3 cellular contexts compared by ENCODE assay signal in the genomic region with DNA sequence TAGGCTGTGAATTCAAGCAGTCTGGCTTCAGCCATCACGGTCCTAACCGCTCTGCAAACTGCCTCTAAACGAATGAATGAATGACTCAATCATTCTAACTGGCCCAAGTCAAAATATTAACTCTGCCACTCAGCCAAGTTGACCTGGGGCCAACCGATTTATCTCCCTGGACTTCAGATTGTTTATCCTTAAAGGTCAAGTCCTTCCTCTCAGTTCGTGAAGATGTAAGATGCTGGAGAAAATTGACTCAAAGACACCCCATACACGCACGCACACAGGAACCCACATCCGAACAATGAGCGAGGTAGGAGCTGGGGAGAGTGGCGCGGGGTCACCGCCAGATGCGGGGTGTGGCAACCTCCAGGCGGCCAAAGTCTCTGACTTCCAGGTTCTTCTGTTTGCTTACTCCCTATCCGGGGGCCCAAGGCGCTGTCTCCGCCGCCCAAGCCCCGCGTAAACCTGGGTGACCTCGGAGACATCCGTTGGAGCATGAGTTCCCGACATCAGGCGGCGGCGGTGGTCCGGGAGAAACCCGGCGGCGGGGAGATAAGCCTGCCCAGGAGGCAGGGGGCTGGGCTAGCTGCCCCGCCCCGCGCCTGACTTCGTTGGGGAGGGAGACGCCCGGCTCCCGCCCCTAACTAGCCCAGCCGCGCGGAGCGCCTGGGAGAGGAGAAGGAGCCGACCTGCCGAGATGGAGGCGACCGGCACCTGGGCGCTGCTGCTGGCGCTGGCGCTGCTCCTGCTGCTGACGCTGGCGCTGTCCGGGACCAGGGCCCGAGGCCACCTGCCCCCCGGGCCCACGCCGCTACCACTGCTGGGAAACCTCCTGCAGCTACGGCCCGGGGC.
TF ChIP-seq lines count a peak whose summit lies in the region.

A gene with protein sequence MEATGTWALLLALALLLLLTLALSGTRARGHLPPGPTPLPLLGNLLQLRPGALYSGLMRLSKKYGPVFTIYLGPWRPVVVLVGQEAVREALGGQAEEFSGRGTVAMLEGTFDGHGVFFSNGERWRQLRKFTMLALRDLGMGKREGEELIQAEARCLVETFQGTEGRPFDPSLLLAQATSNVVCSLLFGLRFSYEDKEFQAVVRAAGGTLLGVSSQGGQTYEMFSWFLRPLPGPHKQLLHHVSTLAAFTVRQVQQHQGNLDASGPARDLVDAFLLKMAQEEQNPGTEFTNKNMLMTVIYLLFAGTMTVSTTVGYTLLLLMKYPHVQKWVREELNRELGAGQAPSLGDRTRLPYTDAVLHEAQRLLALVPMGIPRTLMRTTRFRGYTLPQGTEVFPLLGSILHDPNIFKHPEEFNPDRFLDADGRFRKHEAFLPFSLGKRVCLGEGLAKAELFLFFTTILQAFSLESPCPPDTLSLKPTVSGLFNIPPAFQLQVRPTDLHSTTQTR (plus strand): TSS at position 646 of the 846 bp plus-strand sequence. CDS start 46 bp downstream, at position 692.

TF ChIP-seq in A549, 52 proteins besides CTCF, POLR2A, EP300 and RAD21 (continued from another document and continues in another):
- TF ChIP-seq, protein P1, sequence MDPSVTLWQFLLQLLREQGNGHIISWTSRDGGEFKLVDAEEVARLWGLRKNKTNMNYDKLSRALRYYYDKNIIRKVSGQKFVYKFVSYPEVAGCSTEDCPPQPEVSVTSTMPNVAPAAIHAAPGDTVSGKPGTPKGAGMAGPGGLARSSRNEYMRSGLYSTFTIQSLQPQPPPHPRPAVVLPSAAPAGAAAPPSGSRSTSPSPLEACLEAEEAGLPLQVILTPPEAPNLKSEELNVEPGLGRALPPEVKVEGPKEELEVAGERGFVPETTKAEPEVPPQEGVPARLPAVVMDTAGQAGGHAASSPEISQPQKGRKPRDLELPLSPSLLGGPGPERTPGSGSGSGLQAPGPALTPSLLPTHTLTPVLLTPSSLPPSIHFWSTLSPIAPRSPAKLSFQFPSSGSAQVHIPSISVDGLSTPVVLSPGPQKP (IDR thresholded peaks at IDR 0.05; ENCODE audit: low read depth, low read length), result no peak
- TF ChIP-seq CBX2 (IDR thresholded peaks at IDR 0.05; ENCODE audit: borderline replicate concordance, low read depth) (no peak), TFCP2L1 (CRISPR knock-in tag; IDR thresholded peaks at IDR 0.05) (no peak), HEYL (CRISPR knock-in tag; IDR thresholded peaks at IDR 0.05) (no peak)
- TF ChIP-seq, protein P2, sequence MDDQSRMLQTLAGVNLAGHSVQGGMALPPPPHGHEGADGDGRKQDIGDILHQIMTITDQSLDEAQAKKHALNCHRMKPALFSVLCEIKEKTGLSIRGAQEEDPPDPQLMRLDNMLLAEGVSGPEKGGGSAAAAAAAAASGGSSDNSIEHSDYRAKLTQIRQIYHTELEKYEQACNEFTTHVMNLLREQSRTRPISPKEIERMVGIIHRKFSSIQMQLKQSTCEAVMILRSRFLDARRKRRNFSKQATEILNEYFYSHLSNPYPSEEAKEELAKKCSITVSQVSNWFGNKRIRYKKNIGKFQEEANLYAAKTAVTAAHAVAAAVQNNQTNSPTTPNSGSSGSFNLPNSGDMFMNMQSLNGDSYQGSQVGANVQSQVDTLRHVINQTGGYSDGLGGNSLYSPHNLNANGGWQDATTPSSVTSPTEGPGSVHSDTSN (IDR thresholded peaks at IDR 0.05), result no peak
- TF ChIP-seq, protein P3, sequence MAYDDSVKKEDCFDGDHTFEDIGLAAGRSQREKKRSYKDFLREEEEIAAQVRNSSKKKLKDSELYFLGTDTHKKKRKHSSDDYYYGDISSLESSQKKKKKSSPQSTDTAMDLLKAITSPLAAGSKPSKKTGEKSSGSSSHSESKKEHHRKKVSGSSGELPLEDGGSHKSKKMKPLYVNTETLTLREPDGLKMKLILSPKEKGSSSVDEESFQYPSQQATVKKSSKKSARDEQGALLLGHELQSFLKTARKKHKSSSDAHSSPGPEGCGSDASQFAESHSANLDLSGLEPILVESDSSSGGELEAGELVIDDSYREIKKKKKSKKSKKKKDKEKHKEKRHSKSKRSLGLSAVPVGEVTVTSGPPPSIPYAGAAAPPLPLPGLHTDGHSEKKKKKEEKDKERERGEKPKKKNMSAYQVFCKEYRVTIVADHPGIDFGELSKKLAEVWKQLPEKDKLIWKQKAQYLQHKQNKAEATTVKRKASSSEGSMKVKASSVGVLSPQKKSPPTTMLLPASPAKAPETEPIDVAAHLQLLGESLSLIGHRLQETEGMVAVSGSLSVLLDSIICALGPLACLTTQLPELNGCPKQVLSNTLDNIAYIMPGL (CRISPR knock-in tag; IDR thresholded peaks at IDR 0.05; ENCODE audit: borderline replicate concordance), result no peak
- TF ChIP-seq, protein P4, sequence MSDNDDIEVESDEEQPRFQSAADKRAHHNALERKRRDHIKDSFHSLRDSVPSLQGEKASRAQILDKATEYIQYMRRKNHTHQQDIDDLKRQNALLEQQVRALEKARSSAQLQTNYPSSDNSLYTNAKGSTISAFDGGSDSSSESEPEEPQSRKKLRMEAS (IDR thresholded peaks at IDR 0.05), result peak; percentile 66; the same call in 1 of the 2 replicates

TF ChIP-seq in K562, 482 proteins besides CTCF, POLR2A, EP300 and RAD21 (continued from another document and continues in another):
- TF ChIP-seq, protein P5, sequence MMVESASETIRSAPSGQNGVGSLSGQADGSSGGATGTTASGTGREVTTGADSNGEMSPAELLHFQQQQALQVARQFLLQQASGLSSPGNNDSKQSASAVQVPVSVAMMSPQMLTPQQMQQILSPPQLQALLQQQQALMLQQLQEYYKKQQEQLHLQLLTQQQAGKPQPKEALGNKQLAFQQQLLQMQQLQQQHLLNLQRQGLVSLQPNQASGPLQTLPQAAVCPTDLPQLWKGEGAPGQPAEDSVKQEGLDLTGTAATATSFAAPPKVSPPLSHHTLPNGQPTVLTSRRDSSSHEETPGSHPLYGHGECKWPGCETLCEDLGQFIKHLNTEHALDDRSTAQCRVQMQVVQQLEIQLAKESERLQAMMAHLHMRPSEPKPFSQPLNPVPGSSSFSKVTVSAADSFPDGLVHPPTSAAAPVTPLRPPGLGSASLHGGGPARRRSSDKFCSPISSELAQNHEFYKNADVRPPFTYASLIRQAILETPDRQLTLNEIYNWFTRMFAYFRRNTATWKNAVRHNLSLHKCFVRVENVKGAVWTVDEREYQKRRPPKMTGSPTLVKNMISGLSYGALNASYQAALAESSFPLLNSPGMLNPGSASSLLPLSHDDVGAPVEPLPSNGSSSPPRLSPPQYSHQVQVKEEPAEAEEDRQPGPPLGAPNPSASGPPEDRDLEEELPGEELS (CRISPR knock-in tag; IDR thresholded peaks at IDR 0.05; ENCODE audit: borderline replicate concordance), result no peak
- TF ChIP-seq RBFOX2 (IDR thresholded peaks at IDR 0.05; ENCODE audit: low read depth, low read length) (peak; percentile 57), MAZ (CRISPR knock-in tag; conservative IDR thresholded peaks at IDR 0.05 in 1 of 2, IDR thresholded peaks at IDR 0.05 in 1 of 2) (peak in 1 of 2 experiments; percentile 58; a peak in 1 of 4 replicates), HMGN3 (IDR thresholded peaks at IDR 0.05; ENCODE audit: borderline replicate concordance, extremely low read depth, insufficient read length, low read depth, low read length) (peak; percentile 34), ZBTB7A (IDR thresholded peaks at IDR 0.05; ENCODE audit: borderline replicate concordance, control insufficient read depth, low read depth, low read length) (peak; percentile 69; the same call in 1 of the 2 replicates), NRF1 (conservative IDR thresholded peaks at IDR 0.05 in 1 of 2, IDR thresholded peaks at IDR 0.05 in 1 of 2) (peak; percentile 54 to 64), POLR2G (IDR thresholded peaks at IDR 0.05; ENCODE audit: low read depth, low read length) (peak; percentile 70), CTBP1 (IDR thresholded peaks at IDR 0.05; ENCODE audit: borderline replicate concordance) (peak; percentile 59), ZBTB1 (CRISPR knock-in tag; IDR thresholded peaks at IDR 0.05; ENCODE audit: borderline replicate concordance, low read depth) (0 out of 2 replicates have a peak, but pooled peaks have one; percentile 47), GATA2 (CRISPR knock-in tag; IDR thresholded peaks at IDR 0.05) (0 out of 2 replicates have a peak, but pooled peaks have one; percentile 17), ZNF24 (IDR thresholded peaks at IDR 0.05) (peak; percentile 70; the same call in 1 of the 2 replicates), SMARCC2 (IDR thresholded peaks at IDR 0.05; ENCODE audit: low read depth) (no peak), POU5F1 (IDR thresholded peaks at IDR 0.05; ENCODE audit: borderline replicate concordance, low read depth, low read length, partially characterized antibody) (no peak), CREB1 (IDR thresholded peaks at IDR 0.05) (no peak), CREB1 (CRISPR knock-in tag; IDR thresholded peaks at IDR 0.05) (peak; percentile 20; the same call in 1 of the 2 replicates), TCF3 (CRISPR knock-in tag; IDR thresholded peaks at IDR 0.05) (peak; percentile 18; the same call in 1 of the 2 replicates), PHF8 (IDR thresholded peaks at IDR 0.05; ENCODE audit: borderline replicate concordance, low read length) (peak; percentile 50; the same call in 1 of the 2 replicates), TBP (optimal IDR thresholded peaks at IDR 0.05; ENCODE audit: low read depth, low read length) (peak; percentile 22), NR2C2 (CRISPR knock-in tag; IDR thresholded peaks at IDR 0.05) (no peak), NR2C2 (tag; IDR thresholded peaks at IDR 0.05) (peak; percentile 12; the same call in 1 of the 2 replicates), L3MBTL2 (IDR thresholded peaks at IDR 0.05) (peak; percentile 14; the same call in 1 of the 2 replicates)
- TF ChIP-seq, protein P6, sequence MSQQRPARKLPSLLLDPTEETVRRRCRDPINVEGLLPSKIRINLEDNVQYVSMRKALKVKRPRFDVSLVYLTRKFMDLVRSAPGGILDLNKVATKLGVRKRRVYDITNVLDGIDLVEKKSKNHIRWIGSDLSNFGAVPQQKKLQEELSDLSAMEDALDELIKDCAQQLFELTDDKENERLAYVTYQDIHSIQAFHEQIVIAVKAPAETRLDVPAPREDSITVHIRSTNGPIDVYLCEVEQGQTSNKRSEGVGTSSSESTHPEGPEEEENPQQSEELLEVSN (IDR thresholded peaks at IDR 0.05; ENCODE audit: borderline replicate concordance in 1 of 2, extremely low read depth in 1 of 2, insufficient read depth in 1 of 2, insufficient read length in 1 of 2, low read depth in 1 of 2, low read length in 1 of 2, poor library complexity in 1 of 2, severe bottlenecking in 1 of 2), result peak in 1 of 2 experiments; percentile 43

TF ChIP-seq in HepG2, 621 proteins besides CTCF, POLR2A, EP300 and RAD21 (continued from another document and continues in another):
- TF ChIP-seq, protein P7, sequence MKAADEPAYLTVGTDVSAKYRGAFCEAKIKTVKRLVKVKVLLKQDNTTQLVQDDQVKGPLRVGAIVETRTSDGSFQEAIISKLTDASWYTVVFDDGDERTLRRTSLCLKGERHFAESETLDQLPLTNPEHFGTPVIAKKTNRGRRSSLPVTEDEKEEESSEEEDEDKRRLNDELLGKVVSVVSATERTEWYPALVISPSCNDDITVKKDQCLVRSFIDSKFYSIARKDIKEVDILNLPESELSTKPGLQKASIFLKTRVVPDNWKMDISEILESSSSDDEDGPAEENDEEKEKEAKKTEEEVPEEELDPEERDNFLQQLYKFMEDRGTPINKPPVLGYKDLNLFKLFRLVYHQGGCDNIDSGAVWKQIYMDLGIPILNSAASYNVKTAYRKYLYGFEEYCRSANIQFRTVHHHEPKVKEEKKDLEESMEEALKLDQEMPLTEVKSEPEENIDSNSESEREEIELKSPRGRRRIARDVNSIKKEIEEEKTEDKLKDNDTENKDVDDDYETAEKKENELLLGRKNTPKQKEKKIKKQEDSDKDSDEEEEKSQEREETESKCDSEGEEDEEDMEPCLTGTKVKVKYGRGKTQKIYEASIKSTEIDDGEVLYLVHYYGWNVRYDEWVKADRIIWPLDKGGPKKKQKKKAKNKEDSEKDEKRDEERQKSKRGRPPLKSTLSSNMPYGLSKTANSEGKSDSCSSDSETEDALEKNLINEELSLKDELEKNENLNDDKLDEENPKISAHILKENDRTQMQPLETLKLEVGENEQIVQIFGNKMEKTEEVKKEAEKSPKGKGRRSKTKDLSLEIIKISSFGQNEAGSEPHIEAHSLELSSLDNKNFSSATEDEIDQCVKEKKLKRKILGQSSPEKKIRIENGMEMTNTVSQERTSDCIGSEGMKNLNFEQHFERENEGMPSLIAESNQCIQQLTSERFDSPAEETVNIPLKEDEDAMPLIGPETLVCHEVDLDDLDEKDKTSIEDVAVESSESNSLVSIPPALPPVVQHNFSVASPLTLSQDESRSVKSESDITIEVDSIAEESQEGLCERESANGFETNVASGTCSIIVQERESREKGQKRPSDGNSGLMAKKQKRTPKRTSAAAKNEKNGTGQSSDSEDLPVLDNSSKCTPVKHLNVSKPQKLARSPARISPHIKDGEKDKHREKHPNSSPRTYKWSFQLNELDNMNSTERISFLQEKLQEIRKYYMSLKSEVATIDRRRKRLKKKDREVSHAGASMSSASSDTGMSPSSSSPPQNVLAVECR (CRISPR knock-in tag; IDR thresholded peaks at IDR 0.05; ENCODE audit: borderline replicate concordance), result no peak
- no peak for TF ChIP-seq ISL2 (CRISPR knock-in tag; IDR thresholded peaks at IDR 0.05)
- TF ChIP-seq RXRA (CRISPR knock-in tag; IDR thresholded peaks at IDR 0.05), result peak; percentile 50; the same call in 1 of the 2 replicates
- TF ChIP-seq, protein P8, sequence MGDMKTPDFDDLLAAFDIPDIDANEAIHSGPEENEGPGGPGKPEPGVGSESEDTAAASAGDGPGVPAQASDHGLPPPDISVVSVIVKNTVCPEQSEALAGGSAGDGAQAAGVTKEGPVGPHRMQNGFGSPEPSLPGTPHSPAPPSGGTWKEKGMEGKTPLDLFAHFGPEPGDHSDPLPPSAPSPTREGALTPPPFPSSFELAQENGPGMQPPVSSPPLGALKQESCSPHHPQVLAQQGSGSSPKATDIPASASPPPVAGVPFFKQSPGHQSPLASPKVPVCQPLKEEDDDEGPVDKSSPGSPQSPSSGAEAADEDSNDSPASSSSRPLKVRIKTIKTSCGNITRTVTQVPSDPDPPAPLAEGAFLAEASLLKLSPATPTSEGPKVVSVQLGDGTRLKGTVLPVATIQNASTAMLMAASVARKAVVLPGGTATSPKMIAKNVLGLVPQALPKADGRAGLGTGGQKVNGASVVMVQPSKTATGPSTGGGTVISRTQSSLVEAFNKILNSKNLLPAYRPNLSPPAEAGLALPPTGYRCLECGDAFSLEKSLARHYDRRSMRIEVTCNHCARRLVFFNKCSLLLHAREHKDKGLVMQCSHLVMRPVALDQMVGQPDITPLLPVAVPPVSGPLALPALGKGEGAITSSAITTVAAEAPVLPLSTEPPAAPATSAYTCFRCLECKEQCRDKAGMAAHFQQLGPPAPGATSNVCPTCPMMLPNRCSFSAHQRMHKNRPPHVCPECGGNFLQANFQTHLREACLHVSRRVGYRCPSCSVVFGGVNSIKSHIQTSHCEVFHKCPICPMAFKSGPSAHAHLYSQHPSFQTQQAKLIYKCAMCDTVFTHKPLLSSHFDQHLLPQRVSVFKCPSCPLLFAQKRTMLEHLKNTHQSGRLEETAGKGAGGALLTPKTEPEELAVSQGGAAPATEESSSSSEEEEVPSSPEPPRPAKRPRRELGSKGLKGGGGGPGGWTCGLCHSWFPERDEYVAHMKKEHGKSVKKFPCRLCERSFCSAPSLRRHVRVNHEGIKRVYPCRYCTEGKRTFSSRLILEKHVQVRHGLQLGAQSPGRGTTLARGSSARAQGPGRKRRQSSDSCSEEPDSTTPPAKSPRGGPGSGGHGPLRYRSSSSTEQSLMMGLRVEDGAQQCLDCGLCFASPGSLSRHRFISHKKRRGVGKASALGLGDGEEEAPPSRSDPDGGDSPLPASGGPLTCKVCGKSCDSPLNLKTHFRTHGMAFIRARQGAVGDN (CRISPR knock-in tag; IDR thresholded peaks at IDR 0.05), result peak; percentile 51; the same call in 1 of the 2 replicates
- no peak for TF ChIP-seq CBX2 (IDR thresholded peaks at IDR 0.05; ENCODE audit: low read depth, low read length)
- no peak for TF ChIP-seq CBX2 (CRISPR knock-in tag; IDR thresholded peaks at IDR 0.05; ENCODE audit: low read depth)
- TF ChIP-seq, protein P9, sequence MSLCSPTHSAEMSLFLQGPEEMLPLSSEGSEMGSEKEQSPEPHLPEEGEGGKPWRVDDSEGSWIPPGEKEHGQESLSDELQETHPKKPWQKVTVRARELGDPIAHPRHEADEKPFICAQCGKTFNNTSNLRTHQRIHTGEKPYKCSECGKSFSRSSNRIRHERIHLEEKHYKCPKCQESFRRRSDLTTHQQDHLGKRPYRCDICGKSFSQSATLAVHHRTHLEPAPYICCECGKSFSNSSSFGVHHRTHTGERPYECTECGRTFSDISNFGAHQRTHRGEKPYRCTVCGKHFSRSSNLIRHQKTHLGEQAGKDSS (CRISPR knock-in tag; IDR thresholded peaks at IDR 0.05; ENCODE audit: borderline replicate concordance, low read depth), result no peak
- no peak for TF ChIP-seq EZH2 (conservative IDR thresholded peaks at IDR 0.05; ENCODE audit: low read depth, low read length)
- no peak for TF ChIP-seq TMF1 (CRISPR knock-in tag; IDR thresholded peaks at IDR 0.05; ENCODE audit: low read depth)
